In the genomic region with DNA sequence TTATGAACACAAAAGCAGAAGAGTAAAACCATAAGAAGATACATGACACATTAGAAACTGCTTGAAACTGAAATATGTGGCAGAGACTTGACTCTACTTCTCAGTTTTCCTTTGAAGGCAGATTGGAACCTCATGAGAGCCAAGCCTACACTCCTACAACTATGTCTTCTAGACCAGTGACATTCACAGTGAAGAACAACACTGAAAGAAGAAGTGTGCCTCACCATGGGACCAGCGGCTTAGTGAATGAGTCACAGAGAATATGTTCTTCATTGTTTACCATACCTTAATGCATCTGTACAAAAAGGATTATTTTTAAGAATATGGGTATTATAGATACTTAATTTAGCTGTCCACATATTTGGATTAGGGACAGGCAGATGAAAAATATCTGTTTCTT, we compare ENCODE assay signal across 1 cellular context.
TF ChIP-seq lines count a peak whose summit lies in the region.

No MANE protein-coding gene starts in this region.

TF ChIP-seq in H1, 55 proteins besides CTCF, POLR2A, EP300 and RAD21 (continued from another document):
- TF ChIP-seq POLR2AphosphoS5 (IDR thresholded peaks at IDR 0.05; ENCODE audit: low read depth, low read length), result no peak
- no peak for TF ChIP-seq GTF2F1 (IDR thresholded peaks at IDR 0.05; ENCODE audit: borderline replicate concordance, low read depth, low read length)
- TF ChIP-seq, protein P1, sequence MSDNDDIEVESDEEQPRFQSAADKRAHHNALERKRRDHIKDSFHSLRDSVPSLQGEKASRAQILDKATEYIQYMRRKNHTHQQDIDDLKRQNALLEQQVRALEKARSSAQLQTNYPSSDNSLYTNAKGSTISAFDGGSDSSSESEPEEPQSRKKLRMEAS (IDR thresholded peaks at IDR 0.05), result no peak
- TF ChIP-seq SRF (IDR thresholded peaks at IDR 0.05; ENCODE audit: low read depth, low read length), result no peak
- no peak for TF ChIP-seq CHD1 (IDR thresholded peaks at IDR 0.05; ENCODE audit: low read depth, low read length)
- TF ChIP-seq, protein P2, sequence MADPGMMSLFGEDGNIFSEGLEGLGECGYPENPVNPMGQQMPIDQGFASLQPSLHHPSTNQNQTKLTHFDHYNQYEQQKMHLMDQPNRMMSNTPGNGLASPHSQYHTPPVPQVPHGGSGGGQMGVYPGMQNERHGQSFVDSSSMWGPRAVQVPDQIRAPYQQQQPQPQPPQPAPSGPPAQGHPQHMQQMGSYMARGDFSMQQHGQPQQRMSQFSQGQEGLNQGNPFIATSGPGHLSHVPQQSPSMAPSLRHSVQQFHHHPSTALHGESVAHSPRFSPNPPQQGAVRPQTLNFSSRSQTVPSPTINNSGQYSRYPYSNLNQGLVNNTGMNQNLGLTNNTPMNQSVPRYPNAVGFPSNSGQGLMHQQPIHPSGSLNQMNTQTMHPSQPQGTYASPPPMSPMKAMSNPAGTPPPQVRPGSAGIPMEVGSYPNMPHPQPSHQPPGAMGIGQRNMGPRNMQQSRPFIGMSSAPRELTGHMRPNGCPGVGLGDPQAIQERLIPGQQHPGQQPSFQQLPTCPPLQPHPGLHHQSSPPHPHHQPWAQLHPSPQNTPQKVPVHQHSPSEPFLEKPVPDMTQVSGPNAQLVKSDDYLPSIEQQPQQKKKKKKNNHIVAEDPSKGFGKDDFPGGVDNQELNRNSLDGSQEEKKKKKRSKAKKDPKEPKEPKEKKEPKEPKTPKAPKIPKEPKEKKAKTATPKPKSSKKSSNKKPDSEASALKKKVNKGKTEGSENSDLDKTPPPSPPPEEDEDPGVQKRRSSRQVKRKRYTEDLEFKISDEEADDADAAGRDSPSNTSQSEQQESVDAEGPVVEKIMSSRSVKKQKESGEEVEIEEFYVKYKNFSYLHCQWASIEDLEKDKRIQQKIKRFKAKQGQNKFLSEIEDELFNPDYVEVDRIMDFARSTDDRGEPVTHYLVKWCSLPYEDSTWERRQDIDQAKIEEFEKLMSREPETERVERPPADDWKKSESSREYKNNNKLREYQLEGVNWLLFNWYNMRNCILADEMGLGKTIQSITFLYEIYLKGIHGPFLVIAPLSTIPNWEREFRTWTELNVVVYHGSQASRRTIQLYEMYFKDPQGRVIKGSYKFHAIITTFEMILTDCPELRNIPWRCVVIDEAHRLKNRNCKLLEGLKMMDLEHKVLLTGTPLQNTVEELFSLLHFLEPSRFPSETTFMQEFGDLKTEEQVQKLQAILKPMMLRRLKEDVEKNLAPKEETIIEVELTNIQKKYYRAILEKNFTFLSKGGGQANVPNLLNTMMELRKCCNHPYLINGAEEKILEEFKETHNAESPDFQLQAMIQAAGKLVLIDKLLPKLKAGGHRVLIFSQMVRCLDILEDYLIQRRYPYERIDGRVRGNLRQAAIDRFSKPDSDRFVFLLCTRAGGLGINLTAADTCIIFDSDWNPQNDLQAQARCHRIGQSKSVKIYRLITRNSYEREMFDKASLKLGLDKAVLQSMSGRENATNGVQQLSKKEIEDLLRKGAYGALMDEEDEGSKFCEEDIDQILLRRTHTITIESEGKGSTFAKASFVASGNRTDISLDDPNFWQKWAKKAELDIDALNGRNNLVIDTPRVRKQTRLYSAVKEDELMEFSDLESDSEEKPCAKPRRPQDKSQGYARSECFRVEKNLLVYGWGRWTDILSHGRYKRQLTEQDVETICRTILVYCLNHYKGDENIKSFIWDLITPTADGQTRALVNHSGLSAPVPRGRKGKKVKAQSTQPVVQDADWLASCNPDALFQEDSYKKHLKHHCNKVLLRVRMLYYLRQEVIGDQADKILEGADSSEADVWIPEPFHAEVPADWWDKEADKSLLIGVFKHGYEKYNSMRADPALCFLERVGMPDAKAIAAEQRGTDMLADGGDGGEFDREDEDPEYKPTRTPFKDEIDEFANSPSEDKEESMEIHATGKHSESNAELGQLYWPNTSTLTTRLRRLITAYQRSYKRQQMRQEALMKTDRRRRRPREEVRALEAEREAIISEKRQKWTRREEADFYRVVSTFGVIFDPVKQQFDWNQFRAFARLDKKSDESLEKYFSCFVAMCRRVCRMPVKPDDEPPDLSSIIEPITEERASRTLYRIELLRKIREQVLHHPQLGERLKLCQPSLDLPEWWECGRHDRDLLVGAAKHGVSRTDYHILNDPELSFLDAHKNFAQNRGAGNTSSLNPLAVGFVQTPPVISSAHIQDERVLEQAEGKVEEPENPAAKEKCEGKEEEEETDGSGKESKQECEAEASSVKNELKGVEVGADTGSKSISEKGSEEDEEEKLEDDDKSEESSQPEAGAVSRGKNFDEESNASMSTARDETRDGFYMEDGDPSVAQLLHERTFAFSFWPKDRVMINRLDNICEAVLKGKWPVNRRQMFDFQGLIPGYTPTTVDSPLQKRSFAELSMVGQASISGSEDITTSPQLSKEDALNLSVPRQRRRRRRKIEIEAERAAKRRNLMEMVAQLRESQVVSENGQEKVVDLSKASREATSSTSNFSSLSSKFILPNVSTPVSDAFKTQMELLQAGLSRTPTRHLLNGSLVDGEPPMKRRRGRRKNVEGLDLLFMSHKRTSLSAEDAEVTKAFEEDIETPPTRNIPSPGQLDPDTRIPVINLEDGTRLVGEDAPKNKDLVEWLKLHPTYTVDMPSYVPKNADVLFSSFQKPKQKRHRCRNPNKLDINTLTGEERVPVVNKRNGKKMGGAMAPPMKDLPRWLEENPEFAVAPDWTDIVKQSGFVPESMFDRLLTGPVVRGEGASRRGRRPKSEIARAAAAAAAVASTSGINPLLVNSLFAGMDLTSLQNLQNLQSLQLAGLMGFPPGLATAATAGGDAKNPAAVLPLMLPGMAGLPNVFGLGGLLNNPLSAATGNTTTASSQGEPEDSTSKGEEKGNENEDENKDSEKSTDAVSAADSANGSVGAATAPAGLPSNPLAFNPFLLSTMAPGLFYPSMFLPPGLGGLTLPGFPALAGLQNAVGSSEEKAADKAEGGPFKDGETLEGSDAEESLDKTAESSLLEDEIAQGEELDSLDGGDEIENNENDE (IDR thresholded peaks at IDR 0.05; ENCODE audit: insufficient replicate concordance, low read length), result no peak
- TF ChIP-seq CREB1 (IDR thresholded peaks at IDR 0.05), result no peak
TF ChIP-seq in H1: peak in this region for 0.
